ENCODE assay signal across 1 cellular context in the genomic region with DNA sequence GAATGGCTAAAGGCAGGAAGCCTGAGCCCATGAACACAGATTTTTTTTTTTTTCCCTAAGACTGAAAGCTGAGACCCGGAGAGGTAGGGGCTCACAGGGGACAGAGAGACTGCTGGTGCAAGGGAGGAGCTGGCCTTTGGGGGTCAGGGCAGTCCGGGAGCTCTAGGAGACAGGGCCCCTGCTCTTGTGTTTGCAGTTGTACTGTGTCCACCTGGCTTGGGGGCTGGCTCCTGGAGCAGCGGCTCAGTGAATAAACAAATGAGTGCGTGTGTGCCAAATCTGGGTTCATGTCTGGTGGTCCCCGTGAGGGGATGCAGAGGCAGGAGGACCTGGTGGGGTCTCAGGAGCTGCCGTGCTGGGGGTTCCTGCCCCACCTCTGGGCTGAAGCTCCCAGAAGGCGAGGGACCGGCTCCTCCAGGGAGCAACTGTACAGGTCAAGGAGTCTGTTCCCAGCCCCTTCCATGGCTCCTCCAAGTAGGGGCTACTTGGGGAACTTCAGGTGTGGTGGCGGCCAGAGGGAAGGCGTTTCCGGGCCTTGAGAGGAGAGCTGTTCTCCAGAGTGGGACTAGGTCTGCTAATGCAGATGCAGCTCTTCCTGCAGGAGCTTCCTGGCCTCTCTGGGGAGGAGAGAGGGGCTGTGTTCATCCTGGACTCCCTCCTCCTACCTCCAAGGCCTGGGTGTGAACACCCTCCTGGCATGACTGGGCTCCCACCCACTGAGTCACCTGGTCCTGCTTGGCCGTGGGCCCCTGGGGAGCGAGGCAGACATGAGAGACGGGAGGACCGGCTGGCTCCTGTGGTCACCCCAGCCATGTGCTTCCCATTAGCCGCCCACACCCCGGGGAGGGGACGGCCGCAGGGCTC.
TF ChIP-seq lines count a peak whose summit lies in the region.

No MANE protein-coding gene starts in this region.

TF ChIP-seq in HepG2, 621 proteins besides CTCF, POLR2A, EP300 and RAD21 (continued from another document and continues in another):
- TF ChIP-seq, protein P1, sequence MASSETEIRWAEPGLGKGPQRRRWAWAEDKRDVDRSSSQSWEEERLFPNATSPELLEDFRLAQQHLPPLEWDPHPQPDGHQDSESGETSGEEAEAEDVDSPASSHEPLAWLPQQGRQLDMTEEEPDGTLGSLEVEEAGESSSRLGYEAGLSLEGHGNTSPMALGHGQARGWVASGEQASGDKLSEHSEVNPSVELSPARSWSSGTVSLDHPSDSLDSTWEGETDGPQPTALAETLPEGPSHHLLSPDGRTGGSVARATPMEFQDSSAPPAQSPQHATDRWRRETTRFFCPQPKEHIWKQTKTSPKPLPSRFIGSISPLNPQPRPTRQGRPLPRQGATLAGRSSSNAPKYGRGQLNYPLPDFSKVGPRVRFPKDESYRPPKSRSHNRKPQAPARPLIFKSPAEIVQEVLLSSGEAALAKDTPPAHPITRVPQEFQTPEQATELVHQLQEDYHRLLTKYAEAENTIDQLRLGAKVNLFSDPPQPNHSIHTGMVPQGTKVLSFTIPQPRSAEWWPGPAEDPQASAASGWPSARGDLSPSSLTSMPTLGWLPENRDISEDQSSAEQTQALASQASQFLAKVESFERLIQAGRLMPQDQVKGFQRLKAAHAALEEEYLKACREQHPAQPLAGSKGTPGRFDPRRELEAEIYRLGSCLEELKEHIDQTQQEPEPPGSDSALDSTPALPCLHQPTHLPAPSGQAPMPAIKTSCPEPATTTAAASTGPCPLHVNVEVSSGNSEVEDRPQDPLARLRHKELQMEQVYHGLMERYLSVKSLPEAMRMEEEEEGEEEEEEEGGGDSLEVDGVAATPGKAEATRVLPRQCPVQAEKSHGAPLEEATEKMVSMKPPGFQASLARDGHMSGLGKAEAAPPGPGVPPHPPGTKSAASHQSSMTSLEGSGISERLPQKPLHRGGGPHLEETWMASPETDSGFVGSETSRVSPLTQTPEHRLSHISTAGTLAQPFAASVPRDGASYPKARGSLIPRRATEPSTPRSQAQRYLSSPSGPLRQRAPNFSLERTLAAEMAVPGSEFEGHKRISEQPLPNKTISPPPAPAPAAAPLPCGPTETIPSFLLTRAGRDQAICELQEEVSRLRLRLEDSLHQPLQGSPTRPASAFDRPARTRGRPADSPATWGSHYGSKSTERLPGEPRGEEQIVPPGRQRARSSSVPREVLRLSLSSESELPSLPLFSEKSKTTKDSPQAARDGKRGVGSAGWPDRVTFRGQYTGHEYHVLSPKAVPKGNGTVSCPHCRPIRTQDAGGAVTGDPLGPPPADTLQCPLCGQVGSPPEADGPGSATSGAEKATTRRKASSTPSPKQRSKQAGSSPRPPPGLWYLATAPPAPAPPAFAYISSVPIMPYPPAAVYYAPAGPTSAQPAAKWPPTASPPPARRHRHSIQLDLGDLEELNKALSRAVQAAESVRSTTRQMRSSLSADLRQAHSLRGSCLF (CRISPR knock-in tag; IDR thresholded peaks at IDR 0.05; ENCODE audit: borderline replicate concordance): no peak
- TF ChIP-seq ZNF329 (CRISPR knock-in tag; IDR thresholded peaks at IDR 0.05; ENCODE audit: low read depth) (no peak), ZNF256 (CRISPR knock-in tag; conservative IDR thresholded peaks at IDR 0.05) (no peak), NFE2L2 (IDR thresholded peaks at IDR 0.05; ENCODE audit: low read length) (no peak), HOXD1 (CRISPR knock-in tag; IDR thresholded peaks at IDR 0.05) (peak; percentile 35), ZNF33B (CRISPR knock-in tag; IDR thresholded peaks at IDR 0.05) (no peak), IRF2 (CRISPR knock-in tag; IDR thresholded peaks at IDR 0.05) (peak; percentile 52; the same call in 1 of the 2 replicates), ZSCAN21 (CRISPR knock-in tag; IDR thresholded peaks at IDR 0.05; ENCODE audit: borderline replicate concordance) (peak; percentile 88), HNRNPLL (IDR thresholded peaks at IDR 0.05; ENCODE audit: low read depth, low read length, poor library complexity, severe bottlenecking) (peak; percentile 27), NR2F6 (IDR thresholded peaks at IDR 0.05) (peak; percentile 84), NR2F6 (CRISPR knock-in tag; IDR thresholded peaks at IDR 0.05) (peak; percentile 94), KDM6A (CRISPR knock-in tag; IDR thresholded peaks at IDR 0.05; ENCODE audit: low read depth) (peak; percentile 53), GATA4 (IDR thresholded peaks at IDR 0.05; ENCODE audit: borderline replicate concordance, low read depth) (no peak), ETV6 (CRISPR knock-in tag; conservative IDR thresholded peaks at IDR 0.05) (0 out of 2 replicates have a peak, but pooled peaks have one; percentile 48), SRF (IDR thresholded peaks at IDR 0.05; ENCODE audit: low read depth, low read length) (no peak), DNMT1 (CRISPR knock-in tag; IDR thresholded peaks at IDR 0.05) (peak; percentile 97; the same call in 1 of the 2 replicates)
- TF ChIP-seq, protein P2, sequence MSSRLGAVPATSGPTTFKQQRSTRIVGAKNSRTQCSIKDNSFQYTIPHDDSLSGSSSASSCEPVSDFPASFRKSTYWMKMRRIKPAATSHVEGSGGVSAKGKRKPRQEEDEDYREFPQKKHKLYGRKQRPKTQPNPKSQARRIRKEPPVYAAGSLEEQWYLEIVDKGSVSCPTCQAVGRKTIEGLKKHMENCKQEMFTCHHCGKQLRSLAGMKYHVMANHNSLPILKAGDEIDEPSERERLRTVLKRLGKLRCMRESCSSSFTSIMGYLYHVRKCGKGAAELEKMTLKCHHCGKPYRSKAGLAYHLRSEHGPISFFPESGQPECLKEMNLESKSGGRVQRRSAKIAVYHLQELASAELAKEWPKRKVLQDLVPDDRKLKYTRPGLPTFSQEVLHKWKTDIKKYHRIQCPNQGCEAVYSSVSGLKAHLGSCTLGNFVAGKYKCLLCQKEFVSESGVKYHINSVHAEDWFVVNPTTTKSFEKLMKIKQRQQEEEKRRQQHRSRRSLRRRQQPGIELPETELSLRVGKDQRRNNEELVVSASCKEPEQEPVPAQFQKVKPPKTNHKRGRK (CRISPR knock-in tag; IDR thresholded peaks at IDR 0.05): no peak
- TF ChIP-seq, protein P3, sequence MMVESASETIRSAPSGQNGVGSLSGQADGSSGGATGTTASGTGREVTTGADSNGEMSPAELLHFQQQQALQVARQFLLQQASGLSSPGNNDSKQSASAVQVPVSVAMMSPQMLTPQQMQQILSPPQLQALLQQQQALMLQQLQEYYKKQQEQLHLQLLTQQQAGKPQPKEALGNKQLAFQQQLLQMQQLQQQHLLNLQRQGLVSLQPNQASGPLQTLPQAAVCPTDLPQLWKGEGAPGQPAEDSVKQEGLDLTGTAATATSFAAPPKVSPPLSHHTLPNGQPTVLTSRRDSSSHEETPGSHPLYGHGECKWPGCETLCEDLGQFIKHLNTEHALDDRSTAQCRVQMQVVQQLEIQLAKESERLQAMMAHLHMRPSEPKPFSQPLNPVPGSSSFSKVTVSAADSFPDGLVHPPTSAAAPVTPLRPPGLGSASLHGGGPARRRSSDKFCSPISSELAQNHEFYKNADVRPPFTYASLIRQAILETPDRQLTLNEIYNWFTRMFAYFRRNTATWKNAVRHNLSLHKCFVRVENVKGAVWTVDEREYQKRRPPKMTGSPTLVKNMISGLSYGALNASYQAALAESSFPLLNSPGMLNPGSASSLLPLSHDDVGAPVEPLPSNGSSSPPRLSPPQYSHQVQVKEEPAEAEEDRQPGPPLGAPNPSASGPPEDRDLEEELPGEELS (CRISPR knock-in tag; IDR thresholded peaks at IDR 0.05): peak; percentile 76
- TF ChIP-seq, protein P4, sequence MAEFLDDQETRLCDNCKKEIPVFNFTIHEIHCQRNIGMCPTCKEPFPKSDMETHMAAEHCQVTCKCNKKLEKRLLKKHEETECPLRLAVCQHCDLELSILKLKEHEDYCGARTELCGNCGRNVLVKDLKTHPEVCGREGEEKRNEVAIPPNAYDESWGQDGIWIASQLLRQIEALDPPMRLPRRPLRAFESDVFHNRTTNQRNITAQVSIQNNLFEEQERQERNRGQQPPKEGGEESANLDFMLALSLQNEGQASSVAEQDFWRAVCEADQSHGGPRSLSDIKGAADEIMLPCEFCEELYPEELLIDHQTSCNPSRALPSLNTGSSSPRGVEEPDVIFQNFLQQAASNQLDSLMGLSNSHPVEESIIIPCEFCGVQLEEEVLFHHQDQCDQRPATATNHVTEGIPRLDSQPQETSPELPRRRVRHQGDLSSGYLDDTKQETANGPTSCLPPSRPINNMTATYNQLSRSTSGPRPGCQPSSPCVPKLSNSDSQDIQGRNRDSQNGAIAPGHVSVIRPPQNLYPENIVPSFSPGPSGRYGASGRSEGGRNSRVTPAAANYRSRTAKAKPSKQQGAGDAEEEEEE (CRISPR knock-in tag; IDR thresholded peaks at IDR 0.05; ENCODE audit: borderline replicate concordance): peak; percentile 94
- TF ChIP-seq, protein P5, sequence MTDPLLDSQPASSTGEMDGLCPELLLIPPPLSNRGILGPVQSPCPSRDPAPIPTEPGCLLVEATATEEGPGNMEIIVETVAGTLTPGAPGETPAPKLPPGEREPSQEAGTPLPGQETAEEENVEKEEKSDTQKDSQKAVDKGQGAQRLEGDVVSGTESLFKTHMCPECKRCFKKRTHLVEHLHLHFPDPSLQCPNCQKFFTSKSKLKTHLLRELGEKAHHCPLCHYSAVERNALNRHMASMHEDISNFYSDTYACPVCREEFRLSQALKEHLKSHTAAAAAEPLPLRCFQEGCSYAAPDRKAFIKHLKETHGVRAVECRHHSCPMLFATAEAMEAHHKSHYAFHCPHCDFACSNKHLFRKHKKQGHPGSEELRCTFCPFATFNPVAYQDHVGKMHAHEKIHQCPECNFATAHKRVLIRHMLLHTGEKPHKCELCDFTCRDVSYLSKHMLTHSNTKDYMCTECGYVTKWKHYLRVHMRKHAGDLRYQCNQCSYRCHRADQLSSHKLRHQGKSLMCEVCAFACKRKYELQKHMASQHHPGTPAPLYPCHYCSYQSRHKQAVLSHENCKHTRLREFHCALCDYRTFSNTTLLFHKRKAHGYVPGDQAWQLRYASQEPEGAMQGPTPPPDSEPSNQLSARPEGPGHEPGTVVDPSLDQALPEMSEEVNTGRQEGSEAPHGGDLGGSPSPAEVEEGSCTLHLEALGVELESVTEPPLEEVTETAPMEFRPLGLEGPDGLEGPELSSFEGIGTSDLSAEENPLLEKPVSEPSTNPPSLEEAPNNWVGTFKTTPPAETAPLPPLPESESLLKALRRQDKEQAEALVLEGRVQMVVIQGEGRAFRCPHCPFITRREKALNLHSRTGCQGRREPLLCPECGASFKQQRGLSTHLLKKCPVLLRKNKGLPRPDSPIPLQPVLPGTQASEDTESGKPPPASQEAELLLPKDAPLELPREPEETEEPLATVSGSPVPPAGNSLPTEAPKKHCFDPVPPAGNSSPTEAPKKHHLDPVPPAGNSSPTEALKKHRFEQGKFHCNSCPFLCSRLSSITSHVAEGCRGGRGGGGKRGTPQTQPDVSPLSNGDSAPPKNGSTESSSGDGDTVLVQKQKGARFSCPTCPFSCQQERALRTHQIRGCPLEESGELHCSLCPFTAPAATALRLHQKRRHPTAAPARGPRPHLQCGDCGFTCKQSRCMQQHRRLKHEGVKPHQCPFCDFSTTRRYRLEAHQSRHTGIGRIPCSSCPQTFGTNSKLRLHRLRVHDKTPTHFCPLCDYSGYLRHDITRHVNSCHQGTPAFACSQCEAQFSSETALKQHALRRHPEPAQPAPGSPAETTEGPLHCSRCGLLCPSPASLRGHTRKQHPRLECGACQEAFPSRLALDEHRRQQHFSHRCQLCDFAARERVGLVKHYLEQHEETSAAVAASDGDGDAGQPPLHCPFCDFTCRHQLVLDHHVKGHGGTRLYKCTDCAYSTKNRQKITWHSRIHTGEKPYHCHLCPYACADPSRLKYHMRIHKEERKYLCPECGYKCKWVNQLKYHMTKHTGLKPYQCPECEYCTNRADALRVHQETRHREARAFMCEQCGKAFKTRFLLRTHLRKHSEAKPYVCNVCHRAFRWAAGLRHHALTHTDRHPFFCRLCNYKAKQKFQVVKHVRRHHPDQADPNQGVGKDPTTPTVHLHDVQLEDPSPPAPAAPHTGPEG (CRISPR knock-in tag; IDR thresholded peaks at IDR 0.05): no peak
- TF ChIP-seq, protein P6, sequence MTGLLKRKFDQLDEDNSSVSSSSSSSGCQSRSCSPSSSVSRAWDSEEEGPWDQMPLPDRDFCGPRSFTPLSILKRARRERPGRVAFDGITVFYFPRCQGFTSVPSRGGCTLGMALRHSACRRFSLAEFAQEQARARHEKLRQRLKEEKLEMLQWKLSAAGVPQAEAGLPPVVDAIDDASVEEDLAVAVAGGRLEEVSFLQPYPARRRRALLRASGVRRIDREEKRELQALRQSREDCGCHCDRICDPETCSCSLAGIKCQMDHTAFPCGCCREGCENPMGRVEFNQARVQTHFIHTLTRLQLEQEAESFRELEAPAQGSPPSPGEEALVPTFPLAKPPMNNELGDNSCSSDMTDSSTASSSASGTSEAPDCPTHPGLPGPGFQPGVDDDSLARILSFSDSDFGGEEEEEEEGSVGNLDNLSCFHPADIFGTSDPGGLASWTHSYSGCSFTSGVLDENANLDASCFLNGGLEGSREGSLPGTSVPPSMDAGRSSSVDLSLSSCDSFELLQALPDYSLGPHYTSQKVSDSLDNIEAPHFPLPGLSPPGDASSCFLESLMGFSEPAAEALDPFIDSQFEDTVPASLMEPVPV (CRISPR knock-in tag; IDR thresholded peaks at IDR 0.05): peak; percentile 93
- TF ChIP-seq, protein P7, sequence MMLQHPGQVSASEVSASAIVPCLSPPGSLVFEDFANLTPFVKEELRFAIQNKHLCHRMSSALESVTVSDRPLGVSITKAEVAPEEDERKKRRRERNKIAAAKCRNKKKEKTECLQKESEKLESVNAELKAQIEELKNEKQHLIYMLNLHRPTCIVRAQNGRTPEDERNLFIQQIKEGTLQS (CRISPR knock-in tag; IDR thresholded peaks at IDR 0.05): no peak
- TF ChIP-seq, protein P8, sequence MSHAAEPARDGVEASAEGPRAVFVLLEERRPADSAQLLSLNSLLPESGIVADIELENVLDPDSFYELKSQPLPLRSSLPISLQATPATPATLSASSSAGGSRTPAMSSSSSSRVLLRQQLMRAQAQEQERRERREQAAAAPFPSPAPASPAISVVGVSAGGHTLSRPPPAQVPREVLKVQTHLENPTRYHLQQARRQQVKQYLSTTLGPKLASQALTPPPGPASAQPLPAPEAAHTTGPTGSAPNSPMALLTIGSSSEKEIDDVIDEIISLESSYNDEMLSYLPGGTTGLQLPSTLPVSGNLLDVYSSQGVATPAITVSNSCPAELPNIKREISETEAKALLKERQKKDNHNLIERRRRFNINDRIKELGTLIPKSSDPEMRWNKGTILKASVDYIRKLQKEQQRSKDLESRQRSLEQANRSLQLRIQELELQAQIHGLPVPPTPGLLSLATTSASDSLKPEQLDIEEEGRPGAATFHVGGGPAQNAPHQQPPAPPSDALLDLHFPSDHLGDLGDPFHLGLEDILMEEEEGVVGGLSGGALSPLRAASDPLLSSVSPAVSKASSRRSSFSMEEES (CRISPR knock-in tag; IDR thresholded peaks at IDR 0.05): peak; percentile 80
- TF ChIP-seq, protein P9, sequence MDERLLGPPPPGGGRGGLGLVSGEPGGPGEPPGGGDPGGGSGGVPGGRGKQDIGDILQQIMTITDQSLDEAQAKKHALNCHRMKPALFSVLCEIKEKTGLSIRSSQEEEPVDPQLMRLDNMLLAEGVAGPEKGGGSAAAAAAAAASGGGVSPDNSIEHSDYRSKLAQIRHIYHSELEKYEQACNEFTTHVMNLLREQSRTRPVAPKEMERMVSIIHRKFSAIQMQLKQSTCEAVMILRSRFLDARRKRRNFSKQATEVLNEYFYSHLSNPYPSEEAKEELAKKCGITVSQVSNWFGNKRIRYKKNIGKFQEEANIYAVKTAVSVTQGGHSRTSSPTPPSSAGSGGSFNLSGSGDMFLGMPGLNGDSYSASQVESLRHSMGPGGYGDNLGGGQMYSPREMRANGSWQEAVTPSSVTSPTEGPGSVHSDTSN (CRISPR knock-in tag; IDR thresholded peaks at IDR 0.05): no peak
- TF ChIP-seq, protein P10, sequence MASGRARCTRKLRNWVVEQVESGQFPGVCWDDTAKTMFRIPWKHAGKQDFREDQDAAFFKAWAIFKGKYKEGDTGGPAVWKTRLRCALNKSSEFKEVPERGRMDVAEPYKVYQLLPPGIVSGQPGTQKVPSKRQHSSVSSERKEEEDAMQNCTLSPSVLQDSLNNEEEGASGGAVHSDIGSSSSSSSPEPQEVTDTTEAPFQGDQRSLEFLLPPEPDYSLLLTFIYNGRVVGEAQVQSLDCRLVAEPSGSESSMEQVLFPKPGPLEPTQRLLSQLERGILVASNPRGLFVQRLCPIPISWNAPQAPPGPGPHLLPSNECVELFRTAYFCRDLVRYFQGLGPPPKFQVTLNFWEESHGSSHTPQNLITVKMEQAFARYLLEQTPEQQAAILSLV (CRISPR knock-in tag; IDR thresholded peaks at IDR 0.05; ENCODE audit: borderline replicate concordance): peak; percentile 76; the same call in 1 of the 2 replicates
